9 cellular contexts compared by ENCODE assay signal in genomic region chr10:128859738-128860386, GRCh38.
DNase-seq lines count a peak whose midpoint lies in the region; FAIRE-seq and TF ChIP-seq lines count a peak whose summit lies in the region.
"Had no signal": no experiment of that assay in that cellular context is flagged by ENCODE, and none has a peak within 500 bp of the region (broad histone marks: within the 10 kb centered on the region; RNA-seq: fewer than 3 reads in every experiment).

No MANE protein-coding gene starts in this region.

- no peaks in the 10 kb centered on the region for H3K36me3 ChIP-seq in hepatocyte (replicated peaks; ENCODE audit: insufficient read depth, low read depth)

- peaks cover 11% of the 10 kb centered on the region for H3K4me1 ChIP-seq in hepatocyte (ENCODE audit: insufficient read depth)

- TF ChIP-seq CTCF in GM12873 (IDR thresholded peaks at IDR 0.05; ENCODE audit: insufficient read depth, low read depth, low read length, missing control alignments), result peak; percentile 66
- TF ChIP-seq CTCF in hepatocyte (IDR thresholded peaks at IDR 0.05; ENCODE audit: poor library complexity), result peak; percentile 55

- H3K79me2 ChIP-seq in hepatocyte, result no peaks in the 10 kb centered on the region

- in situ Hi-C loops in ACHN (cut with HindIII; ENCODE audit: low pct_ligation_motif_present, low pct_unique_long_range_greater_than_20kb, low sequenced_read_pairs), result no loop called here

- no peaks in the 10 kb centered on the region for H3K9me3 ChIP-seq in hepatocyte (ENCODE audit: low read depth)

- H3K27me3 ChIP-seq in hepatocyte, result no peaks in the 10 kb centered on the region

- H3K4me2 ChIP-seq in hepatocyte, result no peak overlapping the region

- no peak for FAIRE-seq in urothelium cell line (lab: Jason Lieb, UNC)
- FAIRE-seq: endometrium had no signal

- no peak overlapping the region for H3K4me3 ChIP-seq in hepatocyte

- 81% methylated on average over 8 of the region's 8 CpGs for WGBS in hepatocyte (ENCODE audit: low lambda C conversion rate, missing lambda C conversion rate)

- H3K27ac ChIP-seq in hepatocyte, result no peak overlapping the region

- peak; percentile 43 for DNase-seq in ACHN
- DNase-seq in RPMI7951 (ENCODE audit: low read depth), result peak; percentile 5
- DNase-seq in hepatocyte (ENCODE audit: low spot score), result peak; percentile 44
- DNase-seq in urothelium cell line (ENCODE audit: low spot score), result peak; percentile 32
- no peak for DNase-seq in activated gamma-delta T cell (lab: John Stamatoyannopoulos, UW)
- no peak for DNase-seq in DMS114 treated with DMSO at 0.1 percent for 48 hours (lab: John Stamatoyannopoulos, UW; ENCODE audit: unreplicated experiment)
- DNase-seq in stimulated activated naive CD4-positive, alpha-beta T cell treated with Interleukin-2 at 50 U/mL for 16 hours (lab: John Stamatoyannopoulos, UW), result no peak

- no peaks in the 10 kb centered on the region for H4K20me1 ChIP-seq in hepatocyte (ENCODE audit: insufficient read depth, poor library complexity, severe bottlenecking)

- no peaks in the 10 kb centered on the region for H3K9me2 ChIP-seq in hepatocyte (replicated peaks; ENCODE audit: insufficient read depth)

- H2AFZ ChIP-seq in hepatocyte, result no peak overlapping the region

Comparison
In these comparisons a context has a peak if more than half of its experiments do, and no peak if none do; other contexts are left out.
1. DNase-seq: peak in ACHN (single experiment), RPMI7951 (single experiment), hepatocyte (single experiment) and urothelium cell line (single experiment); none in activated gamma-delta T cell (single experiment), DMS114 treated with DMSO at 0.1 percent for 48 hours (single experiment) and stimulated activated naive CD4-positive, alpha-beta T cell treated with Interleukin-2 at 50 U/mL for 16 hours (single experiment).